Comparison of ENCODE assay signal across 8 cellular contexts in genomic region chr1:99970713-99971255, GRCh38. TPM values are rescaled to one million over a fixed set of nuclear protein-coding genes. Genes with fewer than 3 reads are reported as not detected.
DNase-seq lines count a peak whose midpoint lies in the region; ATAC-seq lines count a peak whose summit lies in the region.

No MANE protein-coding gene starts in this region.

- intact Hi-C loops in activated CD4-positive, alpha-beta T cell treated with anti-CD3 and anti-CD28 coated beads for 36 hours (cut with DNase I, micrococcal nuclease) = loop anchor here (1.0 to 2.0 kb wide), 4 partner anchors 68 to 926 kb away; partner anchors contain the start of genes TRMT13 (in 2 of the 2), SASS6 (in 1 of the 2) and SLC30A7 (in 1 of the 2)

- H3K36me3 Mint-ChIP-seq in activated CD4-positive, alpha-beta T cell treated with anti-CD3 and anti-CD28 coated beads for 36 hours (ENCODE audit: low read depth) = peaks cover 3% of the 10 kb centered on the region
- H3K36me3 Mint-ChIP-seq in activated T-helper 17 cell treated with anti-CD3 and anti-CD28 coated beads, Interleukin-2, amount 50 U/mL, for 72 hours (ENCODE audit: low read depth) = peaks cover 13% of the 10 kb centered on the region

- POLR2A ChIA-PET in activated CD4-positive, alpha-beta T cell treated with anti-CD3 and anti-CD28 coated beads for 36 hours (lab: Charles Lee) = interaction anchor here (1.3 kb wide), 1 partner anchor 68 kb away, joined by 10 read pairs; a partner anchor contains a TSS

- peaks cover 26% of the 10 kb centered on the region for H3K4me1 Mint-ChIP-seq in activated CD4-positive, alpha-beta T cell treated with anti-CD3 and anti-CD28 coated beads for 36 hours
- H3K4me1 Mint-ChIP-seq in activated T-helper 17 cell treated with anti-CD3 and anti-CD28 coated beads, Interleukin-2, amount 50 U/mL, for 72 hours = peaks cover 11% of the 10 kb centered on the region

- no peaks in the 10 kb centered on the region for H3K9me3 Mint-ChIP-seq in activated CD4-positive, alpha-beta T cell treated with anti-CD3 and anti-CD28 coated beads for 36 hours (ENCODE audit: low read depth)
- no peaks in the 10 kb centered on the region for H3K9me3 Mint-ChIP-seq in activated T-helper 17 cell treated with anti-CD3 and anti-CD28 coated beads, Interleukin-2, amount 50 U/mL, for 72 hours

- no peak for ATAC-seq in activated CD4-positive, alpha-beta T cell treated with anti-CD3 and anti-CD28 coated beads for 36 hours
- no peak for ATAC-seq in activated T-helper 17 cell treated with anti-CD3 and anti-CD28 coated beads, Interleukin-2, amount 50 U/mL, for 72 hours (replicated peaks)
- ATAC-seq in HG03159 (IDR thresholded peaks at IDR 0.05; ENCODE audit: unreplicated experiment) = no peak

- no peaks in the 10 kb centered on the region for H3K27me3 Mint-ChIP-seq in activated CD4-positive, alpha-beta T cell treated with anti-CD3 and anti-CD28 coated beads for 36 hours
- no peaks in the 10 kb centered on the region for H3K27me3 Mint-ChIP-seq in activated T-helper 17 cell treated with anti-CD3 and anti-CD28 coated beads, Interleukin-2, amount 50 U/mL, for 72 hours

- DNase-seq in activated CD4-positive, alpha-beta T cell treated with anti-CD3 and anti-CD28 coated beads for 36 hours = no peak
- no peak for DNase-seq in activated CD4-positive, alpha-beta T cell treated with anti-CD3 and anti-CD28 coated beads, Interleukin-2, amount 50 U/mL, for 48 hours
- peak; percentile 20 for DNase-seq in superior temporal gyrus (ENCODE audit: extremely low spot score)
- no peak for DNase-seq in Ammon's horn (ENCODE audit: low spot score)
- no peak for DNase-seq in NCI-H1436 (lab: John Stamatoyannopoulos, UW)

- CTCF ChIA-PET in activated CD4-positive, alpha-beta T cell treated with anti-CD3 and anti-CD28 coated beads for 36 hours (lab: Charles Lee) = interaction anchor here (0.7 to 1.2 kb wide), 4 partner anchors 26 to 176 kb away, joined by 3 read pairs; no protein-coding TSS in a partner anchor

- H3K4me3 ChIP-seq in iPS-18c (ENCODE audit: insufficient read depth, low read depth, low read length) = peak overlapping the region; percentile 90

- H3K9me3 ChIP-seq in iPS-18c (ENCODE audit: control insufficient read depth, insufficient read depth, low read length) = no peaks in the 10 kb centered on the region

- H3K4me3 Mint-ChIP-seq in activated CD4-positive, alpha-beta T cell treated with anti-CD3 and anti-CD28 coated beads for 36 hours = peak overlapping the region; percentile 100
- peak overlapping the region; percentile 92 for H3K4me3 Mint-ChIP-seq in activated T-helper 17 cell treated with anti-CD3 and anti-CD28 coated beads, Interleukin-2, amount 50 U/mL, for 72 hours

- H3K27ac Mint-ChIP-seq in activated CD4-positive, alpha-beta T cell treated with anti-CD3 and anti-CD28 coated beads for 36 hours = peak overlapping the region; percentile 94
- H3K27ac Mint-ChIP-seq in activated T-helper 17 cell treated with anti-CD3 and anti-CD28 coated beads, Interleukin-2, amount 50 U/mL, for 72 hours = peak overlapping the region; percentile 88

RNA-seq across cellular contexts. Expression of gene SLC35A3, which starts 1.0 kb away (rescaled TPM):
- 10 to 100 TPM; 11.2 to 13.4 TPM for total RNA-seq in activated CD4-positive, alpha-beta T cell treated with anti-CD3 and anti-CD28 coated beads for 36 hours
- 10 to 100 TPM; 10.1 to 16.5 TPM for total RNA-seq in activated T-helper 17 cell treated with anti-CD3 and anti-CD28 coated beads, Interleukin-2, amount 50 U/mL, for 72 hours
